In the genomic region with DNA sequence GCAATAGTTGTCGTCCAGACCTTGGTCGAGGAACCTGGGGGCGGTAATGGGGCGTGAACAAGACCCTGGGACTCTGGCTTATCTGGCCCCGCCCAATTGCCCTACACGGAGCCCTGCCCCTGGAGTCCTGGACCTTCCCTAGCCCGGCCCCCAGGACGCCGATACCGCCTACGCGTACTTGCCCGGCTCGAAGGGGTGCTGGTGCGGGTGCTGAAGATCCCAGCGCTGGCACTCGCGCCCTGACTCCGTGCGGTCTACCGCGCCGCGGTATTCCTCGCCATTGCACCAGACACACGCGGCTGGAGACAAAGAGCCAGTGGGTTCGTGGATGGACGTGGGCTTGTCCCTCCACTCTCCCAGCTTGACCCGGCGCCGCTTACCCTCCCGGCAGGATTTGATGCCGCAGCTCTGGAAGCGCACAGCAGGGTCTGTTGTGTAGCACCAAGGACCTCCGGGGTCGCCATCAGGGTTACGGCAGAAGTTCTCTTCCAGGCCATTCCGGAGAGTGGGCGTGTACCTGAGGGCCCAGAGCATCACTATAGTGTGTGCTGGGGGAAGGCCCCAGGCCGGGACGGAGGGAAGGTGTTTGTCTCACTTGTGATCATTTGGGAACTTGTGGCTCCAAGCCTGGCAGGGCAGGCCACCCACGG, we compare ENCODE assay signal across 1 cellular context.
A peak's percentile ranks its signal among the peaks of the same experiment; 100 is the strongest.
TF ChIP-seq lines count a peak whose summit lies in the region.

No MANE protein-coding gene starts in this region.

TF ChIP-seq in HepG2, 621 proteins besides CTCF, POLR2A, EP300 and RAD21:
- TF ChIP-seq, protein P1, sequence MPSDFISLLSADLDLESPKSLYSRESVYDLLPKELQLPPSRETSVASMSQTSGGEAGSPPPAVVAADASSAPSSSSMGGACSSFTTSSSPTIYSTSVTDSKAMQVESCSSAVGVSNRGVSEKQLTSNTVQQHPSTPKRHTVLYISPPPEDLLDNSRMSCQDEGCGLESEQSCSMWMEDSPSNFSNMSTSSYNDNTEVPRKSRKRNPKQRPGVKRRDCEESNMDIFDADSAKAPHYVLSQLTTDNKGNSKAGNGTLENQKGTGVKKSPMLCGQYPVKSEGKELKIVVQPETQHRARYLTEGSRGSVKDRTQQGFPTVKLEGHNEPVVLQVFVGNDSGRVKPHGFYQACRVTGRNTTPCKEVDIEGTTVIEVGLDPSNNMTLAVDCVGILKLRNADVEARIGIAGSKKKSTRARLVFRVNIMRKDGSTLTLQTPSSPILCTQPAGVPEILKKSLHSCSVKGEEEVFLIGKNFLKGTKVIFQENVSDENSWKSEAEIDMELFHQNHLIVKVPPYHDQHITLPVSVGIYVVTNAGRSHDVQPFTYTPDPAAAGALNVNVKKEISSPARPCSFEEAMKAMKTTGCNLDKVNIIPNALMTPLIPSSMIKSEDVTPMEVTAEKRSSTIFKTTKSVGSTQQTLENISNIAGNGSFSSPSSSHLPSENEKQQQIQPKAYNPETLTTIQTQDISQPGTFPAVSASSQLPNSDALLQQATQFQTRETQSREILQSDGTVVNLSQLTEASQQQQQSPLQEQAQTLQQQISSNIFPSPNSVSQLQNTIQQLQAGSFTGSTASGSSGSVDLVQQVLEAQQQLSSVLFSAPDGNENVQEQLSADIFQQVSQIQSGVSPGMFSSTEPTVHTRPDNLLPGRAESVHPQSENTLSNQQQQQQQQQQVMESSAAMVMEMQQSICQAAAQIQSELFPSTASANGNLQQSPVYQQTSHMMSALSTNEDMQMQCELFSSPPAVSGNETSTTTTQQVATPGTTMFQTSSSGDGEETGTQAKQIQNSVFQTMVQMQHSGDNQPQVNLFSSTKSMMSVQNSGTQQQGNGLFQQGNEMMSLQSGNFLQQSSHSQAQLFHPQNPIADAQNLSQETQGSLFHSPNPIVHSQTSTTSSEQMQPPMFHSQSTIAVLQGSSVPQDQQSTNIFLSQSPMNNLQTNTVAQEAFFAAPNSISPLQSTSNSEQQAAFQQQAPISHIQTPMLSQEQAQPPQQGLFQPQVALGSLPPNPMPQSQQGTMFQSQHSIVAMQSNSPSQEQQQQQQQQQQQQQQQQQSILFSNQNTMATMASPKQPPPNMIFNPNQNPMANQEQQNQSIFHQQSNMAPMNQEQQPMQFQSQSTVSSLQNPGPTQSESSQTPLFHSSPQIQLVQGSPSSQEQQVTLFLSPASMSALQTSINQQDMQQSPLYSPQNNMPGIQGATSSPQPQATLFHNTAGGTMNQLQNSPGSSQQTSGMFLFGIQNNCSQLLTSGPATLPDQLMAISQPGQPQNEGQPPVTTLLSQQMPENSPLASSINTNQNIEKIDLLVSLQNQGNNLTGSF (CRISPR knock-in tag; IDR thresholded peaks at IDR 0.05) = 0 out of 2 replicates have a peak, but pooled peaks have one; percentile 17
- TF ChIP-seq RBFOX2 (IDR thresholded peaks at IDR 0.05; ENCODE audit: low read depth, low read length) (peak; percentile 63), AGO1 (IDR thresholded peaks at IDR 0.05; ENCODE audit: low read depth, low read length, poor library complexity, severe bottlenecking) (peak; percentile 86), POLR2G (IDR thresholded peaks at IDR 0.05; ENCODE audit: low read depth, low read length) (0 out of 2 replicates have a peak, but pooled peaks have one; percentile 18)
- TF ChIP-seq, protein P2, sequence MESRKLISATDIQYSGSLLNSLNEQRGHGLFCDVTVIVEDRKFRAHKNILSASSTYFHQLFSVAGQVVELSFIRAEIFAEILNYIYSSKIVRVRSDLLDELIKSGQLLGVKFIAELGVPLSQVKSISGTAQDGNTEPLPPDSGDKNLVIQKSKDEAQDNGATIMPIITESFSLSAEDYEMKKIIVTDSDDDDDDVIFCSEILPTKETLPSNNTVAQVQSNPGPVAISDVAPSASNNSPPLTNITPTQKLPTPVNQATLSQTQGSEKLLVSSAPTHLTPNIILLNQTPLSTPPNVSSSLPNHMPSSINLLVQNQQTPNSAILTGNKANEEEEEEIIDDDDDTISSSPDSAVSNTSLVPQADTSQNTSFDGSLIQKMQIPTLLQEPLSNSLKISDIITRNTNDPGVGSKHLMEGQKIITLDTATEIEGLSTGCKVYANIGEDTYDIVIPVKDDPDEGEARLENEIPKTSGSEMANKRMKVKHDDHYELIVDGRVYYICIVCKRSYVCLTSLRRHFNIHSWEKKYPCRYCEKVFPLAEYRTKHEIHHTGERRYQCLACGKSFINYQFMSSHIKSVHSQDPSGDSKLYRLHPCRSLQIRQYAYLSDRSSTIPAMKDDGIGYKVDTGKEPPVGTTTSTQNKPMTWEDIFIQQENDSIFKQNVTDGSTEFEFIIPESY (CRISPR knock-in tag; IDR thresholded peaks at IDR 0.05) = peak; percentile 57; the same call in 1 of the 2 replicates
